ENCODE assay signal across 1 cellular context in genomic region chr5:73625905-73626811, GRCh38.
TF ChIP-seq lines count a peak whose summit lies in the region.

A gene with protein sequence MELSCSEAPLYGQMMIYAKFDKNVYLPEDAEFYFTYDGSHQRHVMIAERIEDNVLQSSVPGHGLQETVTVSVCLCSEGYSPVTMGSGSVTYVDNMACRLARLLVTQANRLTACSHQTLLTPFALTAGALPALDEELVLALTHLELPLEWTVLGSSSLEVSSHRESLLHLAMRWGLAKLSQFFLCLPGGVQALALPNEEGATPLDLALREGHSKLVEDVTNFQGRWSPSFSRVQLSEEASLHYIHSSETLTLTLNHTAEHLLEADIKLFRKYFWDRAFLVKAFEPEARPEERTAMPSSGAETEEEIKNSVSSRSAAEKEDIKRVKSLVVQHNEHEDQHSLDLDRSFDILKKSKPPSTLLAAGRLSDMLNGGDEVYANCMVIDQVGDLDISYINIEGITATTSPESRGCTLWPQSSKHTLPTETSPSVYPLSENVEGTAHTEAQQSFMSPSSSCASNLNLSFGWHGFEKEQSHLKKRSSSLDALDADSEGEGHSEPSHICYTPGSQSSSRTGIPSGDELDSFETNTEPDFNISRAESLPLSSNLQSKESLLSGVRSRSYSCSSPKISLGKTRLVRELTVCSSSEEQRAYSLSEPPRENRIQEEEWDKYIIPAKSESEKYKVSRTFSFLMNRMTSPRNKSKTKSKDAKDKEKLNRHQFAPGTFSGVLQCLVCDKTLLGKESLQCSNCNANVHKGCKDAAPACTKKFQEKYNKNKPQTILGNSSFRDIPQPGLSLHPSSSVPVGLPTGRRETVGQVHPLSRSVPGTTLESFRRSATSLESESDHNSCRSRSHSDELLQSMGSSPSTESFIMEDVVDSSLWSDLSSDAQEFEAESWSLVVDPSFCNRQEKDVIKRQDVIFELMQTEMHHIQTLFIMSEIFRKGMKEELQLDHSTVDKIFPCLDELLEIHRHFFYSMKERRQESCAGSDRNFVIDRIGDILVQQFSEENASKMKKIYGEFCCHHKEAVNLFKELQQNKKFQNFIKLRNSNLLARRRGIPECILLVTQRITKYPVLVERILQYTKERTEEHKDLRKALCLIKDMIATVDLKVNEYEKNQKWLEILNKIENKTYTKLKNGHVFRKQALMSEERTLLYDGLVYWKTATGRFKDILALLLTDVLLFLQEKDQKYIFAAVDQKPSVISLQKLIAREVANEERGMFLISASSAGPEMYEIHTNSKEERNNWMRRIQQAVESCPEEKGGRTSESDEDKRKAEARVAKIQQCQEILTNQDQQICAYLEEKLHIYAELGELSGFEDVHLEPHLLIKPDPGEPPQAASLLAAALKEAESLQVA (N-terminal part only) (plus strand): TSS chr5:73626196. CDS start chr5:73684852, 58,656 bp downstream.

TF ChIP-seq in H1, 55 proteins besides CTCF, POLR2A, EP300 and RAD21 (continued from another document):
- TF ChIP-seq ATF3 (IDR thresholded peaks at IDR 0.05; ENCODE audit: insufficient read depth, low read depth, low read length) (no peak), MAFK (IDR thresholded peaks at IDR 0.05; ENCODE audit: low read depth, low read length) (no peak), TCF12 (IDR thresholded peaks at IDR 0.05; ENCODE audit: low read depth, low read length) (no peak), EZH2 (IDR thresholded peaks at IDR 0.05; ENCODE audit: low read depth, low read length, severe bottlenecking) (peak; percentile 77), SIN3A (conservative IDR thresholded peaks at IDR 0.05 in 1 of 2, IDR thresholded peaks at IDR 0.05 in 1 of 2; ENCODE audit: low read depth in 1 of 2, low read length in 2 of 2) (no peak), CREB1 (IDR thresholded peaks at IDR 0.05) (no peak), KDM5A (IDR thresholded peaks at IDR 0.05; ENCODE audit: low read length) (no peak), SUZ12 (IDR thresholded peaks at IDR 0.05; ENCODE audit: low read length) (peak; percentile 78), RXRA (IDR thresholded peaks at IDR 0.05; ENCODE audit: insufficient read depth, low read depth, low read length) (no peak), CHD2 (IDR thresholded peaks at IDR 0.05; ENCODE audit: low read length) (no peak), KDM4A (IDR thresholded peaks at IDR 0.05; ENCODE audit: low read depth, low read length, severe bottlenecking) (peak; percentile 89)
- TF ChIP-seq, protein P1, sequence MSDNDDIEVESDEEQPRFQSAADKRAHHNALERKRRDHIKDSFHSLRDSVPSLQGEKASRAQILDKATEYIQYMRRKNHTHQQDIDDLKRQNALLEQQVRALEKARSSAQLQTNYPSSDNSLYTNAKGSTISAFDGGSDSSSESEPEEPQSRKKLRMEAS (IDR thresholded peaks at IDR 0.05) = peak; percentile 65
